33 cellular contexts compared by ENCODE assay signal in genomic region chr6:168935628-168936010, GRCh38.
"Had no signal": no experiment of that assay in that cellular context is flagged by ENCODE, and none has a peak within 500 bp of the region (broad histone marks: within the 10 kb centered on the region; RNA-seq: fewer than 3 reads in every experiment).

No MANE protein-coding gene starts in this region.

- H3K27ac Mint-ChIP-seq: activated CD4-positive, alpha-beta T cell treated with anti-CD3 and anti-CD28 coated beads, Interleukin-2, amount 10 ng/mL, durations not matched to agents 7 days and 5 days; activated CD8-positive, alpha-beta T cell treated with anti-CD3 and anti-CD28 coated beads, Interleukin-2, amount 10 ng/mL, durations not matched to agents 7 days and 5 days; activated naive CD4-positive, alpha-beta T cell treated with anti-CD3 and anti-CD28 coated beads for 36 hours; activated naive CD4-positive, alpha-beta T cell treated with anti-CD3 and anti-CD28 coated beads, Interleukin-2, amount 50 U/mL, for 72 hours; activated T-cell treated with anti-CD3 and anti-CD28 coated beads, Interleukin-2, amount 50 U/mL, for 24 hours; activated T-helper 2 cell treated with anti-CD3 and anti-CD28 coated beads, Interferon-gamma antibody, Interleukin-2, Interleukin-4, amounts not matched to agents 10 μg/mL and 5 μg/mL and 100 μg/mL, durations not matched to agents 14 hours and 24 hours and 36 hours had no signal

- H3K4me3 ChIP-seq: adrenal gland, Peyer's patch had no signal

- H3K9me3 Mint-ChIP-seq: activated CD4-positive, alpha-beta T cell treated with anti-CD3 and anti-CD28 coated beads, Interleukin-2, amount 10 ng/mL, durations not matched to agents 7 days and 5 days; activated naive CD4-positive, alpha-beta T cell treated with anti-CD3 and anti-CD28 coated beads for 36 hours; activated naive CD4-positive, alpha-beta T cell treated with anti-CD3 and anti-CD28 coated beads, Interleukin-2, amount 50 U/mL, for 72 hours; activated T-cell treated with anti-CD3 and anti-CD28 coated beads, Interleukin-2, amount 50 U/mL, for 24 hours had no signal

- DNase-seq: activated CD4-positive, alpha-beta T cell treated with anti-CD3 and anti-CD28 coated beads, Interleukin-2, amount 10 ng/mL, durations not matched to agents 7 days and 5 days; activated CD4-positive, alpha-beta T cell treated with anti-CD3 and anti-CD28 coated beads, Interleukin-2, amount 50 U/mL, for 48 hours; activated CD4-positive, CD25-positive, alpha-beta regulatory T cell; activated CD8-positive, alpha-beta T cell treated with anti-CD3 and anti-CD28 coated beads, Interleukin-2, amount 10 ng/mL, durations not matched to agents 7 days and 5 days; activated gamma-delta T cell; activated naive CD4-positive, alpha-beta T cell treated with anti-CD3 and anti-CD28 coated beads for 36 hours; activated T-cell treated with anti-CD3 and anti-CD28 coated beads, Interleukin-2, amount 50 U/mL, for 24 hours; adrenal gland; caudate nucleus; cerebellar nuclear complex; NCI-H1092; NCI-H1417; NCI-H146; NCI-H187; NCI-H2029 treated with DMSO at 0.1 percent for 48 hours; NCI-H2107; NCI-H2171; NCI-H510A; NCI-H526; NCI-H748 treated with DMSO at 0.1 percent for 48 hours; NK-92 treated with Interleukin-12 subunit alpha and Interleukin-12 subunit beta, amount 100 ng/mL, for 24 hours; PC-3; Peyer's patch; RPMI8226; SIG-M5; SW 1271; T-helper 1 cell; T-helper 2 cell; T-helper 9 cell; WERI-Rb-1 had no signal

- H3K27me3 ChIP-seq: adrenal gland, Peyer's patch had no signal

- H3K4me3 Mint-ChIP-seq: activated CD4-positive, alpha-beta T cell treated with anti-CD3 and anti-CD28 coated beads, Interleukin-2, amount 10 ng/mL, durations not matched to agents 7 days and 5 days; activated CD8-positive, alpha-beta T cell treated with anti-CD3 and anti-CD28 coated beads, Interleukin-2, amount 10 ng/mL, durations not matched to agents 7 days and 5 days; activated naive CD4-positive, alpha-beta T cell treated with anti-CD3 and anti-CD28 coated beads for 36 hours; activated T-cell treated with anti-CD3 and anti-CD28 coated beads, Interleukin-2, amount 50 U/mL, for 24 hours; brain had no signal

- H3K27ac ChIP-seq: adrenal gland, Peyer's patch, WERI-Rb-1 had no signal

- H3K4me1 Mint-ChIP-seq: activated CD4-positive, alpha-beta T cell treated with anti-CD3 and anti-CD28 coated beads, Interleukin-2, amount 10 ng/mL, durations not matched to agents 7 days and 5 days had no signal

- H3K36me3 Mint-ChIP-seq: activated naive CD4-positive, alpha-beta T cell treated with anti-CD3 and anti-CD28 coated beads, Interleukin-2, amount 50 U/mL, for 72 hours; brain had no signal

- ATAC-seq: activated CD8-positive, alpha-beta T cell treated with anti-CD3 and anti-CD28 coated beads, Interleukin-2, amount 10 ng/mL, durations not matched to agents 7 days and 5 days; activated naive CD4-positive, alpha-beta T cell treated with anti-CD3 and anti-CD28 coated beads, Interleukin-2, amount 50 U/mL, for 72 hours; PC-3 had no signal

- H3K36me3 ChIP-seq: adrenal gland, Peyer's patch, WERI-Rb-1 had no signal

- H3K9me3 ChIP-seq: adrenal gland, Peyer's patch had no signal

- H3K4me1 ChIP-seq: adrenal gland, Peyer's patch had no signal
